In genomic region chr12:19577131-19577530, GRCh38 we compare ENCODE assay signal across 1 cellular context.
TF ChIP-seq lines count a peak whose summit lies in the region.

No MANE protein-coding gene starts in this region.

TF ChIP-seq in GM23338, 12 proteins besides CTCF, POLR2A, EP300 and RAD21 (continued from another document):
- no peak for TF ChIP-seq EZH2phosphoT487 (IDR thresholded peaks at IDR 0.05; ENCODE audit: unreplicated experiment)
- TF ChIP-seq REST (IDR thresholded peaks at IDR 0.05; ENCODE audit: unreplicated experiment): no peak
- no peak for TF ChIP-seq JUNB (IDR thresholded peaks at IDR 0.05; ENCODE audit: unreplicated experiment)
- TF ChIP-seq CREB1 (CRISPR knock-in tag; IDR thresholded peaks at IDR 0.05; ENCODE audit: low read depth): no peak
- TF ChIP-seq POLR2AphosphoS5 (IDR thresholded peaks at IDR 0.05; ENCODE audit: low read depth): no peak
- TF ChIP-seq ETS1 (IDR thresholded peaks at IDR 0.05): no peak
- no peak for TF ChIP-seq STAT1 (IDR thresholded peaks at IDR 0.05; ENCODE audit: unreplicated experiment)
- no peak for TF ChIP-seq EZH2 (IDR thresholded peaks at IDR 0.05; ENCODE audit: low read depth, unreplicated experiment)
- TF ChIP-seq NANOG (IDR thresholded peaks at IDR 0.05; ENCODE audit: borderline replicate concordance): no peak
